Comparison of ENCODE assay signal across 18 cellular contexts in genomic region chr22:33707581-33707980, GRCh38.
A peak's percentile ranks its signal among the peaks of the same experiment; 100 is the strongest.
DNase-seq lines count a peak whose midpoint lies in the region; ATAC-seq and TF ChIP-seq lines count a peak whose summit lies in the region.
"Had no signal": no experiment of that assay in that cellular context is flagged by ENCODE, and none has a peak within 500 bp of the region (broad histone marks: within the 10 kb centered on the region; RNA-seq: fewer than 3 reads in every experiment).

No MANE protein-coding gene starts in this region.

- H4K91ac ChIP-seq in trophoblast cell (ENCODE audit: low read depth, low read length): no peak overlapping the region

- no peaks in the 10 kb centered on the region for H3K27me3 Mint-ChIP-seq in CD8-positive, alpha-beta T cell (ENCODE audit: low read depth)
- H3K27me3 Mint-ChIP-seq: CD4-positive, CD25-positive, alpha-beta regulatory T cell had no signal

- no peak for ATAC-seq in CD8-positive, alpha-beta T cell
- ATAC-seq: GM23338 had no signal

- no peaks in the 10 kb centered on the region for H3K9me3 ChIP-seq in HEK293 (ENCODE audit: control insufficient read depth, insufficient read depth, low read depth, low read length)
- H3K9me3 ChIP-seq in trophoblast cell (ENCODE audit: insufficient read depth, low read depth, low read length): peaks cover 6% of the 10 kb centered on the region
- no peaks in the 10 kb centered on the region for H3K9me3 ChIP-seq in CD8-positive, alpha-beta T cell (ENCODE audit: low read length)
- H3K9me3 ChIP-seq: BE2C, Caco-2 had no signal

- H3K4me1 ChIP-seq in HEK293 (ENCODE audit: control insufficient read depth, insufficient read depth, low read length) (no peaks in the 10 kb centered on the region), trophoblast cell (ENCODE audit: control insufficient read depth in 1 of 2, insufficient read depth in 2 of 2, low read length in 2 of 2) (peaks cover 0 to 2% of the 10 kb centered on the region in 2 experiments)
- H3K4me1 ChIP-seq in CD8-positive, alpha-beta T cell (ENCODE audit: insufficient read depth, low read length): no peaks in the 10 kb centered on the region
- H3K4me1 ChIP-seq: BE2C, Caco-2 had no signal

- H3K36me3 ChIP-seq in HEK293 (ENCODE audit: control insufficient read depth in 2 of 2, insufficient read depth in 1 of 2, low read length in 2 of 2) (no peaks in the 10 kb centered on the region), trophoblast cell (ENCODE audit: control insufficient read depth in 1 of 2, insufficient read depth in 2 of 2, low read length in 2 of 2) (peaks cover 2 to 5% of the 10 kb centered on the region in 2 experiments)
- H3K36me3 ChIP-seq in CD8-positive, alpha-beta T cell (ENCODE audit: insufficient read depth, low read length): no peaks in the 10 kb centered on the region
- H3K36me3 ChIP-seq: BE2C had no signal

- H3K36me3 Mint-ChIP-seq in CD8-positive, alpha-beta T cell: no peaks in the 10 kb centered on the region
- H3K36me3 Mint-ChIP-seq: CD4-positive, CD25-positive, alpha-beta regulatory T cell had no signal

- H3K9me3 Mint-ChIP-seq in CD8-positive, alpha-beta T cell: peaks cover 13% of the 10 kb centered on the region

- no peak for TF ChIP-seq CTCF in HEK293 (tag by site-specific recombination; IDR thresholded peaks at IDR 0.05)
- no peak for TF ChIP-seq CTCF in CD8-positive, alpha-beta T cell (IDR thresholded peaks at IDR 0.05)

- no peak overlapping the region for H3K18ac ChIP-seq in trophoblast cell (ENCODE audit: low read length)

- no peaks in the 10 kb centered on the region for H3K79me1 ChIP-seq in trophoblast cell (ENCODE audit: low read length)

- H3K27ac Mint-ChIP-seq in CD8-positive, alpha-beta T cell: no peak overlapping the region
- H3K27ac Mint-ChIP-seq: CD4-positive, CD25-positive, alpha-beta regulatory T cell; HFFc6 had no signal

- CTCF ChIA-PET in HEK293 (lab: Yijun Ruan, JAX): no interaction called here
- CTCF ChIA-PET in CD8-positive, alpha-beta T cell (lab: Charles Lee): no interaction called here

- H2AK5ac ChIP-seq in trophoblast cell (ENCODE audit: low read length): no peak overlapping the region

- H3K23ac ChIP-seq in trophoblast cell (ENCODE audit: low read length): no peak overlapping the region

- no peaks in the 10 kb centered on the region for H3K27me3 ChIP-seq in trophoblast cell (ENCODE audit: insufficient read depth, low read length)
- no peaks in the 10 kb centered on the region for H3K27me3 ChIP-seq in CD8-positive, alpha-beta T cell (ENCODE audit: insufficient read depth, low read length)
- H3K27me3 ChIP-seq: BE2C had no signal

- H3K4me2 ChIP-seq in trophoblast cell (ENCODE audit: low read length): no peak overlapping the region

- no peak overlapping the region for H3K27ac ChIP-seq in HEK293 (ENCODE audit: extremely low read depth, low read depth, low read length)
- H3K27ac ChIP-seq in trophoblast cell (ENCODE audit: low read depth, low read length): no peak overlapping the region
- no peak overlapping the region for H3K27ac ChIP-seq in CD8-positive, alpha-beta T cell (ENCODE audit: low read depth, low read length)
- H3K27ac ChIP-seq: HL-60 had no signal

- DNase-seq in inferior parietal cortex (ENCODE audit: extremely low spot score): peak; percentile 43
- no peak for DNase-seq in trophoblast cell
- peak; percentile 37 for DNase-seq in superior temporal gyrus (ENCODE audit: extremely low spot score)
- no peak for DNase-seq in activated naive CD4-positive, alpha-beta T cell treated with Interleukin-2 at 50 U/mL for 16 hours
- no peak for DNase-seq in posterior vena cava (ENCODE audit: low spot score)
- no peak for DNase-seq in CD8-positive, alpha-beta T cell
- DNase-seq: 8988T; BE2C; C1 segment of cervical spinal cord; Caco-2; CD4-positive, CD25-positive, alpha-beta regulatory T cell; DMS79; GDM1; HCEC 1CT; HFFc6 had no signal

- H3K4me3 ChIP-seq in HEK293 (ENCODE audit: low read depth, low read length) (no peak overlapping the region), trophoblast cell (ENCODE audit: low read depth, low read length) (no peak overlapping the region)
- no peak overlapping the region for H3K4me3 ChIP-seq in CD8-positive, alpha-beta T cell (ENCODE audit: low read depth, low read length)
- H3K4me3 ChIP-seq: GM23338 had no signal

- peak overlapping the region; percentile 17 for H4K8ac ChIP-seq in trophoblast cell (ENCODE audit: low read depth, low read length)

- no peak overlapping the region for H2AFZ ChIP-seq in trophoblast cell (ENCODE audit: insufficient read depth, low read length, poor library complexity)
- H2AFZ ChIP-seq: GM23338 had no signal

- POLR2A ChIA-PET in HEK293 (lab: Yijun Ruan, JAX): no interaction called here
- POLR2A ChIA-PET in CD8-positive, alpha-beta T cell (lab: Charles Lee): no interaction called here

- WGBS in trophoblast cell (ENCODE audit: extremely low coverage, insufficient coverage, insufficient read length): no CpG with 5 or more reads among the region's 3 CpGs

- no peak overlapping the region for H2BK5ac ChIP-seq in trophoblast cell (ENCODE audit: low read depth, low read length, poor library complexity)

- no peaks in the 10 kb centered on the region for H3K79me2 ChIP-seq in trophoblast cell (ENCODE audit: control insufficient read depth, insufficient read depth, low read length, poor library complexity)

- no peak overlapping the region for H3K14ac ChIP-seq in trophoblast cell (ENCODE audit: low read length)

- no peak overlapping the region for H3K4me3 Mint-ChIP-seq in CD8-positive, alpha-beta T cell
- H3K4me3 Mint-ChIP-seq: CD4-positive, CD25-positive, alpha-beta regulatory T cell; GM23338; HFFc6 had no signal

- intact Hi-C loops in posterior vena cava (cut with DNase I): no loop called here
- intact Hi-C loops in CD8-positive, alpha-beta T cell (cut with DNase I, micrococcal nuclease): no loop called here

- no peak overlapping the region for H4K12ac ChIP-seq in trophoblast cell (ENCODE audit: low read depth, low read length)

- no peak overlapping the region for H2BK12ac ChIP-seq in trophoblast cell (ENCODE audit: low read length)

- H2BK120ac ChIP-seq in trophoblast cell (ENCODE audit: insufficient read depth, low read length, poor library complexity): no peak overlapping the region

- no peaks in the 10 kb centered on the region for H3K4me1 Mint-ChIP-seq in CD8-positive, alpha-beta T cell (ENCODE audit: low read depth)

- no peak overlapping the region for H3K9ac ChIP-seq in trophoblast cell (ENCODE audit: low read length)

- no peak overlapping the region for H3K4ac ChIP-seq in trophoblast cell (ENCODE audit: low read depth, low read length)

TF ChIP-seq in HEK293, 187 proteins besides CTCF, POLR2A, EP300 and RAD21:
- TF ChIP-seq ZNF292 (tag by site-specific recombination; IDR thresholded peaks at IDR 0.05; ENCODE audit: borderline replicate concordance, low read depth): no peak
- no peak for TF ChIP-seq PRDM2 (tag by site-specific recombination; IDR thresholded peaks at IDR 0.05; ENCODE audit: borderline replicate concordance)
- peak; percentile 76 for TF ChIP-seq EGR2 (tag by site-specific recombination; IDR thresholded peaks at IDR 0.05; ENCODE audit: low read depth)
- TF ChIP-seq MEIS1 (CRISPR knock-in tag; IDR thresholded peaks at IDR 0.05; ENCODE audit: borderline replicate concordance): no peak
- peak; percentile 85 for TF ChIP-seq ZFHX2 (tag by site-specific recombination; conservative IDR thresholded peaks at IDR 0.05)
- no peak for TF ChIP-seq SP7 (tag by site-specific recombination; IDR thresholded peaks at IDR 0.05)
- TF ChIP-seq ZNF391 (tag by site-specific recombination; IDR thresholded peaks at IDR 0.05; ENCODE audit: borderline replicate concordance, low read depth): no peak
- no peak for TF ChIP-seq ZNF16 (tag by site-specific recombination; IDR thresholded peaks at IDR 0.05; ENCODE audit: low read depth)

Comparison
In these comparisons a context has a peak if more than half of its experiments do, and no peak if none do; other contexts are left out.
1. DNase-seq: peak in inferior parietal cortex (single experiment) and superior temporal gyrus (single experiment); none in trophoblast cell (0 of 2), activated naive CD4-positive, alpha-beta T cell treated with Interleukin-2 at 50 U/mL for 16 hours (single experiment), posterior vena cava (single experiment) and CD8-positive, alpha-beta T cell (0 of 7).